In genomic region chr10:130065251-130065650, GRCh38 we compare ENCODE assay signal across 30 cellular contexts.
"Had no signal": no experiment of that assay in that cellular context is flagged by ENCODE, and none has a peak within 500 bp of the region (broad histone marks: within the 10 kb centered on the region; RNA-seq: fewer than 3 reads in every experiment).

No MANE protein-coding gene starts in this region.

- H3K27me3 ChIP-seq: ascending aorta, cardiac muscle cell, dorsolateral prefrontal cortex, gastroesophageal sphincter, stomach, tibial nerve had no signal

- H3K27ac ChIP-seq: ascending aorta, cardiac muscle cell, coronary artery, dorsolateral prefrontal cortex, gastroesophageal sphincter, parathyroid adenoma, psoas muscle, stomach, tibial nerve had no signal

- H3K9me3 ChIP-seq: ascending aorta, gastroesophageal sphincter, psoas muscle, stomach, tibial nerve had no signal

- ATAC-seq: gastroesophageal sphincter; naive thymus-derived CD4-positive, alpha-beta T cell; stimulated activated naive B cell treated with anti-CD40 and anti-IgM and Interleukin-4, amounts not matched to agents 10 μg/mL and 1 μg/mL and 100 μg/mL, for 72 hours; T-helper 17 cell had no signal

- H3K4me1 ChIP-seq: ascending aorta, gastroesophageal sphincter, parathyroid adenoma, psoas muscle, stomach, tibial nerve had no signal

- H3K36me3 ChIP-seq: cardiac muscle cell had no signal

- DNase-seq: activated CD4-positive, alpha-beta memory T cell treated with anti-CD3 and anti-CD28 coated beads, Interleukin-2, amount 10 ng/mL, durations not matched to agents 7 days and 5 days; activated CD4-positive, alpha-beta T cell treated with anti-CD3 and anti-CD28 coated beads for 1 hour; activated CD4-positive, alpha-beta T cell treated with anti-CD3 and anti-CD28 coated beads, Interleukin-2, amount 10 ng/mL, durations not matched to agents 7 days and 5 days; activated CD8-positive, alpha-beta memory T cell treated with anti-CD3 and anti-CD28 coated beads, Interleukin-2, amount 50 U/mL, for 48 hours; activated gamma-delta T cell; activated naive CD4-positive, alpha-beta T cell treated with anti-CD3 and anti-CD28 coated beads, Interleukin-2, amount 10 ng/mL, durations not matched to agents 7 days and 5 days; activated naive CD8-positive, alpha-beta T cell treated with anti-CD3 and anti-CD28 coated beads, Interleukin-2, amount 10 ng/mL, durations not matched to agents 7 days and 5 days; activated T-cell treated with anti-CD3 and anti-CD28 coated beads, Interleukin-2, amount 50 U/mL, for 24 hours; dorsolateral prefrontal cortex; effector memory CD4-positive, alpha-beta T cell; erythroblast; head of caudate nucleus; midbrain; naive thymus-derived CD4-positive, alpha-beta T cell; occipital lobe; psoas muscle; stimulated activated CD4-positive, alpha-beta T cell treated with anti-CD3 and anti-CD28 coated beads, Interleukin-1b, Interleukin-23, amount 100 ng/mL, for 48 hours; stimulated activated CD4-positive, alpha-beta T cell treated with anti-CD3 and anti-CD28 coated beads, Interleukin-4, amount 100 ng/mL, for 4 hours; stimulated activated CD8-positive, alpha-beta memory T cell treated with anti-CD3 and anti-CD28 coated beads, Interleukin-4, amount 100 ng/mL, for 48 hours; stimulated activated naive B cell treated with anti-CD40 and anti-IgM and Interleukin-4, amounts not matched to agents 10 μg/mL and 1 μg/mL and 100 μg/mL, for 72 hours; stomach; T-helper 17 cell; T1000 had no signal

- H3K4me3 ChIP-seq: ascending aorta, cardiac muscle cell, coronary artery, dorsolateral prefrontal cortex, gastroesophageal sphincter, psoas muscle, smooth muscle cell, stomach, tibial nerve had no signal
